Comparison of ENCODE assay signal across 1 cellular context in the genomic region with DNA sequence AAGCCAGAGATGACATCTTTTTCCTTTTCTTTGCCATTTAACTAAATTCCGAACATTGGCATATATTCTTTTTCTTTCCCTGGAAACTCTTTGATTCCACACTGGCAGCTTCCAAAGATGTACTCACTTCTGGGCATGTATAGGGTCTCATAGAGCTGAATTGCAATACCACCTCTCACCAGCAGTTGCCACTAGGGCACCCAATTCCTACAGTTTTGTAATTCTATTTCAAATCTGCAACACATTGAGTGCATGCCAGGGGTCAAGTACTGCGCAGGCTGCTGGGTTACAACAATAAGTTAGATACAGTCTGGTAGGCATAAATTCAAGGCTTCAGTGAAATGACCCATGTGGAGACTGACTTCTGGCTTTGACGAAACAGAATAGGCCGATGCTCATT.
TF ChIP-seq lines count a peak whose summit lies in the region.

No MANE protein-coding gene starts in this region.

TF ChIP-seq in SK-N-SH, 30 proteins besides CTCF, POLR2A, EP300 and RAD21 (continued from another document):
- TF ChIP-seq, protein P1, sequence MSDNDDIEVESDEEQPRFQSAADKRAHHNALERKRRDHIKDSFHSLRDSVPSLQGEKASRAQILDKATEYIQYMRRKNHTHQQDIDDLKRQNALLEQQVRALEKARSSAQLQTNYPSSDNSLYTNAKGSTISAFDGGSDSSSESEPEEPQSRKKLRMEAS (IDR thresholded peaks at IDR 0.05; ENCODE audit: low read depth), result no peak
